ENCODE assay signal across 20 cellular contexts in the genomic region with DNA sequence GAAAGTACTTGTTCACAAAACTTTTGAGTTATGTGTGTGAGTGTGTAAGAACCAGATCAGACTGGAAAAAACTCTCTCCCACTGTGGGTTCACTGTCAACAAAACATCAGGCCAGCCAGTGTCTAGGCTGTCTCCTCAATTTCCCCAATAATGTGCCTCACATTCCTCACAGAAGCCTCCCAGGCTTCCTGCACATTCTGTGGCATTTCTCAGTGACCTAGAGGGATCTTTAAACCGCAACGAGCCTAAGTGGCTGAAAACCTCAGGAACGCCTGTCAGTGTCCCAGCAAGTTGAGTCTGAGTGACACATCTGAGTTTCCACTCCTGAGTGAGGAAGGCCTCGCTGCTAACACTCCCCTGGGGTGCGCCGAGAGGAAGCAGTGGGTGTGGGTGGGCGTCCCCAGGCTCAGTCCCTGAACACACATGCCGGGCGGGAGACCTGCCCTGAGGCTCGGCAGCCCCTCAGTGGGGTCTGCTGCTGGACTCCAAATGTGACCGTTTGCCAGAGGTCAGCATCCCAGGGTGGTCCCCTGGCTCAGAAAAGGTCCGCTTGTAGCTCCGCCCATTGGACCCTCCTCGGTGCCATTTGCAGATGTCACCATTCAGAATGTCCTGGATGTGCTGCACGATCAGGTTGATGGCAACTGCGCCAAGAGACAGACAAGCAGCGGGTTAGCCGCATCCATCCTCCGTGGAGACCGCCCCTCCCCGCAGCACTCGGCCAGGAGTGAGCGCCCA. TPM values are rescaled to one million over a fixed set of nuclear protein-coding genes. Genes with fewer than 3 reads are reported as not detected.
A peak's percentile ranks its signal among the peaks of the same experiment; 100 is the strongest.
DNase-seq lines count a peak whose midpoint lies in the region; ATAC-seq, FAIRE-seq and TF ChIP-seq lines count a peak whose summit lies in the region.
"Had no signal": no experiment of that assay in that cellular context is flagged by ENCODE, and none has a peak within 500 bp of the region (broad histone marks: within the 10 kb centered on the region; RNA-seq: fewer than 3 reads in every experiment).

No MANE protein-coding gene starts in this region.

- no peaks in the 10 kb centered on the region for H3K27me3 Mint-ChIP-seq in activated naive CD8-positive, alpha-beta T cell treated with anti-CD3 and anti-CD28 coated beads for 36 hours
- H3K27me3 Mint-ChIP-seq: CD8-positive, alpha-beta memory T cell; dendritic cell treated with granulocyte-macrophage colony-stimulating factor and Interleukin-4, amounts not matched to agents 40 ng/mL and 50 ng/mL, for 4 days; naive B cell; stimulated activated naive B cell treated with anti-CD40 and anti-IgM and Interleukin-4, amounts not matched to agents 10 μg/mL and 1 μg/mL and 100 μg/mL, for 72 hours had no signal

- H3K4me3 ChIP-seq in uterus: no peak overlapping the region
- H3K4me3 ChIP-seq: upper lobe of left lung had no signal

- no peaks in the 10 kb centered on the region for H3K4me1 ChIP-seq in uterus

- intact Hi-C loops in uterus (cut with DNase I; ENCODE audit: low total_unique reads): no loop called here

- H3K27ac ChIP-seq in temporal lobe (ENCODE audit: low read depth, low read length): peak overlapping the region; percentile 44
- no peak overlapping the region for H3K27ac ChIP-seq in uterus
- H3K27ac ChIP-seq: upper lobe of left lung had no signal

- peaks cover 9 to 13% of the 10 kb centered on the region in 2 donors for H3K36me3 Mint-ChIP-seq in activated naive CD4-positive, alpha-beta T cell treated with anti-CD3 and anti-CD28 coated beads, Interleukin-2, amount 50 U/mL, for 72 hours
- H3K36me3 Mint-ChIP-seq in activated naive CD8-positive, alpha-beta T cell treated with anti-CD3 and anti-CD28 coated beads for 36 hours: peaks cover 4% of the 10 kb centered on the region

- no peaks in the 10 kb centered on the region for H3K9me3 ChIP-seq in uterus
- H3K9me3 ChIP-seq: upper lobe of left lung had no signal

- no peaks in the 10 kb centered on the region for H3K36me3 ChIP-seq in uterus

- TF ChIP-seq CTCF in uterus (IDR thresholded peaks at IDR 0.05): no peak

- no peak for DNase-seq in activated naive CD4-positive, alpha-beta T cell treated with anti-CD3 and anti-CD28 coated beads, Interleukin-2, amount 50 U/mL, for 72 hours (ENCODE audit: low spot score in 2 of 2)
- DNase-seq in activated naive CD4-positive, alpha-beta T cell treated with Interleukin-2 at 50 U/mL for 16 hours: no peak
- no peak for DNase-seq in activated naive CD8-positive, alpha-beta T cell treated with anti-CD3 and anti-CD28 coated beads for 36 hours
- DNase-seq in iris pigment epithelial cell (ENCODE audit: low read depth) (peak; percentile 75), NCI-H510A treated with DMSO at 0.1 percent for 48 hours (lab: John Stamatoyannopoulos, UW) (no peak), uterus (no peak), frontal cortex (ENCODE audit: low spot score in 2 of 2) (no peak)
- DNase-seq: CD8-positive, alpha-beta memory T cell; naive B cell; NCI-H187 treated with DMSO at 0.1 percent for 48 hours; NCI-H446; stimulated activated naive B cell treated with anti-CD40 and anti-IgM and Interleukin-4, amounts not matched to agents 10 μg/mL and 1 μg/mL and 100 μg/mL, for 72 hours; upper lobe of left lung had no signal

- H3K4me3 Mint-ChIP-seq in activated naive CD8-positive, alpha-beta T cell treated with anti-CD3 and anti-CD28 coated beads for 36 hours: no peak overlapping the region
- H3K4me3 Mint-ChIP-seq: dendritic cell treated with granulocyte-macrophage colony-stimulating factor and Interleukin-4, amounts not matched to agents 40 ng/mL and 50 ng/mL, for 4 days; stimulated activated naive B cell treated with anti-CD40 and anti-IgM and Interleukin-4, amounts not matched to agents 10 μg/mL and 1 μg/mL and 100 μg/mL, for 72 hours had no signal

- FAIRE-seq in frontal cortex (lab: Jason Lieb, UNC): no peak
- FAIRE-seq: GM19239 had no signal

- H3K27me3 ChIP-seq in uterus: no peaks in the 10 kb centered on the region
- H3K27me3 ChIP-seq: upper lobe of left lung had no signal

- ATAC-seq in activated naive CD4-positive, alpha-beta T cell treated with anti-CD3 and anti-CD28 coated beads, Interleukin-2, amount 50 U/mL, for 72 hours: peak in 1 of 2 donors; percentile 17
- ATAC-seq: Right ventricle myocardium inferior; stimulated activated naive B cell treated with anti-CD40 and anti-IgM and Interleukin-4, amounts not matched to agents 10 μg/mL and 1 μg/mL and 100 μg/mL, for 72 hours had no signal

- no peaks in the 10 kb centered on the region for H3K4me1 Mint-ChIP-seq in activated naive CD8-positive, alpha-beta T cell treated with anti-CD3 and anti-CD28 coated beads for 36 hours

- no peak for TF ChIP-seq POLR2A in uterus (IDR thresholded peaks at IDR 0.05)

- H3K9me3 Mint-ChIP-seq in activated naive CD4-positive, alpha-beta T cell treated with anti-CD3 and anti-CD28 coated beads, Interleukin-2, amount 50 U/mL, for 72 hours: no peaks in the 10 kb centered on the region
- H3K9me3 Mint-ChIP-seq in activated naive CD8-positive, alpha-beta T cell treated with anti-CD3 and anti-CD28 coated beads for 36 hours: no peaks in the 10 kb centered on the region
- H3K9me3 Mint-ChIP-seq: CD8-positive, alpha-beta memory T cell; dendritic cell treated with granulocyte-macrophage colony-stimulating factor and Interleukin-4, amounts not matched to agents 40 ng/mL and 50 ng/mL, for 4 days; naive B cell; stimulated activated naive B cell treated with anti-CD40 and anti-IgM and Interleukin-4, amounts not matched to agents 10 μg/mL and 1 μg/mL and 100 μg/mL, for 72 hours had no signal

- peak overlapping the region; percentile 65 to 71 for H3K27ac Mint-ChIP-seq in activated naive CD4-positive, alpha-beta T cell treated with anti-CD3 and anti-CD28 coated beads, Interleukin-2, amount 50 U/mL, for 72 hours
- H3K27ac Mint-ChIP-seq in activated naive CD8-positive, alpha-beta T cell treated with anti-CD3 and anti-CD28 coated beads for 36 hours: peak overlapping the region; percentile 76
- H3K27ac Mint-ChIP-seq: dendritic cell treated with granulocyte-macrophage colony-stimulating factor and Interleukin-4, amounts not matched to agents 40 ng/mL and 50 ng/mL, for 4 days had no signal

RNA-seq across cellular contexts. Expression of a gene that starts 6.3 kb away (rescaled TPM):
- total RNA-seq in activated naive CD4-positive, alpha-beta T cell treated with anti-CD3 and anti-CD28 coated beads, Interleukin-2, amount 50 U/mL, for 72 hours: 10 to 100 TPM; 21.4 to 33.7 TPM
- total RNA-seq in activated naive CD8-positive, alpha-beta T cell treated with anti-CD3 and anti-CD28 coated beads for 36 hours: 10 to 100 TPM; 22.1 to 23.0 TPM
- 16.0 TPM for total RNA-seq in temporal lobe
- 10 to 100 TPM in 3 of 4 donors, 1 to 10 TPM in 1; 7.7 to 37.7 (median 18.6) TPM for total RNA-seq in uterus
- total RNA-seq in frontal cortex: 15.5 TPM

RNA-seq across cellular contexts. Expression of a gene that starts 20.6 kb away (rescaled TPM):
- not detected for total RNA-seq in activated naive CD4-positive, alpha-beta T cell treated with anti-CD3 and anti-CD28 coated beads, Interleukin-2, amount 50 U/mL, for 72 hours
- total RNA-seq in activated naive CD8-positive, alpha-beta T cell treated with anti-CD3 and anti-CD28 coated beads for 36 hours: not detected
- total RNA-seq in temporal lobe (not detected), uterus (not detected), frontal cortex (not detected)
- total RNA-seq: CD8-positive, alpha-beta memory T cell; Daoy; lower leg skin; Right ventricle myocardium inferior; T-helper 1 cell treated with Interleukin-12 subunit alpha and Interleukin-12 subunit beta and Interleukin-4 antibody, amounts not matched to agents 30 ng/mL and 1 ng/mL, for 36 hours had no signal

RNA-seq across cellular contexts. Expression of a gene that starts 22.0 kb away (rescaled TPM):
- 10 to 100 TPM; 49.6 to 73.4 TPM for total RNA-seq in activated naive CD4-positive, alpha-beta T cell treated with anti-CD3 and anti-CD28 coated beads, Interleukin-2, amount 50 U/mL, for 72 hours
- total RNA-seq in activated naive CD8-positive, alpha-beta T cell treated with anti-CD3 and anti-CD28 coated beads for 36 hours: 10 to 100 TPM; 19.4 to 21.5 TPM
- total RNA-seq in temporal lobe (37.6 TPM), uterus (10 to 100 TPM in 2 of 4 donors, 1 to 10 TPM in 1, under 1 TPM in 1; 0.29 to 40.2 (median 18.5) TPM), frontal cortex (42.4 TPM)
